In genomic region chr3:135964160-135964955, GRCh38 we compare ENCODE assay signal across 16 cellular contexts. TPM values are rescaled to one million over a fixed set of nuclear protein-coding genes. Genes with fewer than 3 reads are reported as not detected.
DNase-seq lines count a peak whose midpoint lies in the region; ATAC-seq and TF ChIP-seq lines count a peak whose summit lies in the region.
"Had no signal": no experiment of that assay in that cellular context is flagged by ENCODE, and none has a peak within 500 bp of the region (broad histone marks: within the 10 kb centered on the region; RNA-seq: fewer than 3 reads in every experiment).

No MANE protein-coding gene starts in this region.

- H3K18ac ChIP-seq in IMR-90 (ENCODE audit: low read depth, low read length) = no peak overlapping the region

- 0 out of 2 replicates have a peak, but pooled peaks cover 3% of the 10 kb centered on the region for H4K20me1 ChIP-seq in IMR-90 (ENCODE audit: insufficient read depth, low read length)
- no peaks in the 10 kb centered on the region for H4K20me1 ChIP-seq in hepatocyte (ENCODE audit: insufficient read depth, poor library complexity, severe bottlenecking)
- no peaks in the 10 kb centered on the region for H4K20me1 ChIP-seq in MM.1S (ENCODE audit: insufficient read depth, low read length)

- no peak overlapping the region for H3K4me2 ChIP-seq in IMR-90 (ENCODE audit: low read depth, low read length)
- peak overlapping the region; percentile 85 for H3K4me2 ChIP-seq in hepatocyte
- H3K4me2 ChIP-seq in MM.1S (ENCODE audit: low read depth, low read length) = no peak overlapping the region

- H3K27me3 Mint-ChIP-seq in activated CD4-positive, alpha-beta memory T cell treated with anti-CD3 and anti-CD28 coated beads, Interleukin-2, amount 10 ng/mL, durations not matched to agents 7 days and 5 days = peaks cover 31% of the 10 kb centered on the region
- peaks cover 27% of the 10 kb centered on the region for H3K27me3 Mint-ChIP-seq in activated CD4-positive, alpha-beta memory T cell treated with anti-CD3 and anti-CD28 coated beads for 36 hours

- CTCF ChIA-PET in activated CD4-positive, alpha-beta memory T cell treated with anti-CD3 and anti-CD28 coated beads, Interleukin-2, amount 10 ng/mL, durations not matched to agents 7 days and 5 days (lab: Charles Lee) = no interaction called here
- CTCF ChIA-PET in activated CD4-positive, alpha-beta memory T cell treated with anti-CD3 and anti-CD28 coated beads for 36 hours (lab: Charles Lee) = no interaction called here
- CTCF ChIA-PET in IMR-90 (lab: Yijun Ruan, JAX) = interaction anchor here (0.7 kb wide), 1 partner anchor 106 kb away, joined by 4 read pairs; no protein-coding TSS in a partner anchor

- H4K5ac ChIP-seq in IMR-90 (ENCODE audit: low read depth, low read length) = no peak overlapping the region

- peaks cover 21% of the 10 kb centered on the region for H3K79me2 ChIP-seq in hepatocyte
- H3K79me2 ChIP-seq in MM.1S (ENCODE audit: low read length) = no peaks in the 10 kb centered on the region

- H3K4me3 ChIP-seq in IMR-90 (ENCODE audit: insufficient read depth, low read depth, low read length) (no peak overlapping the region), hepatocyte (no peak overlapping the region), retinal pigment epithelial cell (ENCODE audit: low read length) (peak overlapping the region; percentile 59), MM.1S (ENCODE audit: low read length) (no peak overlapping the region)

- H4K8ac ChIP-seq in IMR-90 (ENCODE audit: low read depth in 2 of 2, low read length in 2 of 2) = no peak overlapping the region

- H3K79me1 ChIP-seq in IMR-90 (ENCODE audit: low read depth in 1 of 2, low read length in 2 of 2) = peaks cover 14 to 15% of the 10 kb centered on the region in 2 experiments; a peak in 3 of 4 replicates

- POLR2A ChIA-PET in activated CD4-positive, alpha-beta memory T cell treated with anti-CD3 and anti-CD28 coated beads, Interleukin-2, amount 10 ng/mL, durations not matched to agents 7 days and 5 days (lab: Charles Lee) = no interaction called here
- POLR2A ChIA-PET in activated CD4-positive, alpha-beta memory T cell treated with anti-CD3 and anti-CD28 coated beads for 36 hours (lab: Charles Lee) = no interaction called here
- POLR2A ChIA-PET in IMR-90 (lab: Charles Lee; ENCODE audit: unreplicated experiment) = no interaction called here

- no peak overlapping the region for H3K4ac ChIP-seq in IMR-90 (ENCODE audit: low read depth, low read length)

- H3K9me1 ChIP-seq in IMR-90 (ENCODE audit: insufficient read depth, low read length) = no peaks in the 10 kb centered on the region; the same call in 1 of the 2 replicates

- H3K27me3 ChIP-seq in IMR-90 (ENCODE audit: control insufficient read depth, insufficient read depth, low read length) = no peaks in the 10 kb centered on the region
- no peaks in the 10 kb centered on the region for H3K27me3 ChIP-seq in hepatocyte
- no peaks in the 10 kb centered on the region for H3K27me3 ChIP-seq in MM.1S (replicated peaks; ENCODE audit: insufficient read depth, low read length)
- H3K27me3 ChIP-seq: right atrium auricular region, uterus had no signal

- H3K9me3 ChIP-seq in IMR-90 (ENCODE audit: control insufficient read depth, insufficient read depth, low read length) (0 out of 2 replicates have a peak, but pooled peaks cover under 1% of the 10 kb centered on the region), hepatocyte (ENCODE audit: low read depth) (no peaks in the 10 kb centered on the region), MM.1S (replicated peaks; ENCODE audit: insufficient read depth, low read length) (no peaks in the 10 kb centered on the region)

- H3K4me3 Mint-ChIP-seq in activated CD4-positive, alpha-beta memory T cell treated with anti-CD3 and anti-CD28 coated beads, Interleukin-2, amount 10 ng/mL, durations not matched to agents 7 days and 5 days = peak overlapping the region; percentile 48
- no peak overlapping the region for H3K4me3 Mint-ChIP-seq in activated CD4-positive, alpha-beta memory T cell treated with anti-CD3 and anti-CD28 coated beads for 36 hours

- ATAC-seq in IMR-90 (ENCODE audit: low read depth) (no peak), HG03280 (IDR thresholded peaks at IDR 0.05; ENCODE audit: unreplicated experiment) (no peak)

- no peak overlapping the region for H3K9ac ChIP-seq in IMR-90 (ENCODE audit: low read depth, low read length)
- H3K9ac ChIP-seq in MM.1S (ENCODE audit: low read length) = no peak overlapping the region
- H3K9ac ChIP-seq: SK-N-SH had no signal

- H3K4me1 ChIP-seq in IMR-90 (ENCODE audit: control insufficient read depth, insufficient read depth, low read length) (peaks cover 6% of the 10 kb centered on the region), hepatocyte (ENCODE audit: insufficient read depth) (peaks cover 27% of the 10 kb centered on the region), MM.1S (ENCODE audit: low read length) (no peaks in the 10 kb centered on the region; the same call in 1 of the 2 replicates)
- H3K4me1 ChIP-seq: uterus had no signal

- H2BK5ac ChIP-seq in IMR-90 (ENCODE audit: low read depth, low read length, poor library complexity, severe bottlenecking) = no peak overlapping the region

- DNase-seq in activated CD4-positive, alpha-beta memory T cell treated with anti-CD3 and anti-CD28 coated beads, Interleukin-2, amount 10 ng/mL, durations not matched to agents 7 days and 5 days = no peak
- no peak for DNase-seq in activated CD4-positive, alpha-beta memory T cell treated with anti-CD3 and anti-CD28 coated beads for 36 hours
- DNase-seq in IMR-90 (no peak), hepatocyte (ENCODE audit: low spot score) (peak; percentile 25), retinal pigment epithelial cell (ENCODE audit: low read depth) (no peak), MM.1S (no peak), inferior parietal cortex (ENCODE audit: extremely low spot score) (no peak)
- DNase-seq: activated CD4-positive, alpha-beta T cell treated with anti-CD3 and anti-CD28 coated beads for 1 hour; DMS53; effector memory CD4-positive, alpha-beta T cell; HCEC 1CT; mesenchymal stem cell; SK-N-SH; uterus had no signal

- H2BK120ac ChIP-seq in IMR-90 (ENCODE audit: low read depth, low read length) = no peak overlapping the region

- no peak overlapping the region for H3K14ac ChIP-seq in IMR-90 (replicated peaks; ENCODE audit: low read depth, low read length)

- BruUV-seq in IMR-90 (replicated peaks; lab: Mats Ljungman, UMichigan) = no TSS peak

- no peaks in the 10 kb centered on the region for H3K36me3 Mint-ChIP-seq in activated CD4-positive, alpha-beta memory T cell treated with anti-CD3 and anti-CD28 coated beads, Interleukin-2, amount 10 ng/mL, durations not matched to agents 7 days and 5 days (ENCODE audit: low read depth)
- H3K36me3 Mint-ChIP-seq in activated CD4-positive, alpha-beta memory T cell treated with anti-CD3 and anti-CD28 coated beads for 36 hours = no peaks in the 10 kb centered on the region

- no CpG with 5 or more reads among the region's 1 CpG for WGBS in IMR-90 (ENCODE audit: extremely low coverage in 2 of 2, insufficient read length in 1 of 2), 2 experiments
- WGBS in hepatocyte (ENCODE audit: low lambda C conversion rate, missing lambda C conversion rate) = 92% methylated on average over 1 of the region's 1 CpG

- no peak overlapping the region for H2AK5ac ChIP-seq in IMR-90 (ENCODE audit: low read depth, low read length)

- peaks cover 12% of the 10 kb centered on the region for H3K4me1 Mint-ChIP-seq in activated CD4-positive, alpha-beta memory T cell treated with anti-CD3 and anti-CD28 coated beads, Interleukin-2, amount 10 ng/mL, durations not matched to agents 7 days and 5 days
- H3K4me1 Mint-ChIP-seq in activated CD4-positive, alpha-beta memory T cell treated with anti-CD3 and anti-CD28 coated beads for 36 hours (ENCODE audit: low read depth) = peaks cover 10% of the 10 kb centered on the region

- H3F3A ChIP-seq in MM.1S (ENCODE audit: insufficient read depth, low read length) = no peaks in the 10 kb centered on the region; the same call in 1 of the 2 replicates

- no peak overlapping the region for H2AK9ac ChIP-seq in IMR-90 (replicated peaks; ENCODE audit: low read depth, low read length, poor library complexity)

- dilution Hi-C loops in IMR-90 (cut with HindIII; ENCODE audit: low sequenced_read_pairs, unreplicated experiment) = no loop called here

- no peak overlapping the region for H3K27ac Mint-ChIP-seq in activated CD4-positive, alpha-beta memory T cell treated with anti-CD3 and anti-CD28 coated beads, Interleukin-2, amount 10 ng/mL, durations not matched to agents 7 days and 5 days
- no peak overlapping the region for H3K27ac Mint-ChIP-seq in activated CD4-positive, alpha-beta memory T cell treated with anti-CD3 and anti-CD28 coated beads for 36 hours

- TF ChIP-seq POLR2A in IMR-90 (IDR thresholded peaks at IDR 0.05; ENCODE audit: low read depth, low read length) = no peak

- H3K9me2 ChIP-seq in hepatocyte (replicated peaks; ENCODE audit: insufficient read depth) (no peaks in the 10 kb centered on the region), MM.1S (replicated peaks; ENCODE audit: insufficient read depth, low read length) (no peaks in the 10 kb centered on the region)
- H3K9me2 ChIP-seq: SK-N-SH had no signal

- H3K27ac ChIP-seq in IMR-90 (ENCODE audit: insufficient read depth, low read length) = no peak overlapping the region
- peak overlapping the region; percentile 65 for H3K27ac ChIP-seq in hepatocyte
- no peak overlapping the region for H3K27ac ChIP-seq in MM.1S (ENCODE audit: low read length)

- no peak overlapping the region for H3K23ac ChIP-seq in IMR-90 (ENCODE audit: low read depth, low read length)

- intact Hi-C loops in activated CD4-positive, alpha-beta memory T cell treated with anti-CD3 and anti-CD28 coated beads for 36 hours (cut with micrococcal nuclease) = no loop called here
- intact Hi-C loops in IMR-90 (cut with micrococcal nuclease) = no loop called here

- no peak for TF ChIP-seq RAD21 in IMR-90 (IDR thresholded peaks at IDR 0.05; ENCODE audit: low read length)

- H3K56ac ChIP-seq in IMR-90 (ENCODE audit: extremely low read depth, insufficient read depth, low read length) = no peak overlapping the region

- H2BK20ac ChIP-seq in IMR-90 (ENCODE audit: low read depth, low read length) = no peak overlapping the region

- in situ Hi-C loops in IMR-90 (cut with MboI; ENCODE audit: low sequenced_read_pairs) = no loop called here

- H3K9me3 Mint-ChIP-seq in activated CD4-positive, alpha-beta memory T cell treated with anti-CD3 and anti-CD28 coated beads, Interleukin-2, amount 10 ng/mL, durations not matched to agents 7 days and 5 days = no peaks in the 10 kb centered on the region
- H3K9me3 Mint-ChIP-seq in activated CD4-positive, alpha-beta memory T cell treated with anti-CD3 and anti-CD28 coated beads for 36 hours = peaks cover 24% of the 10 kb centered on the region

- TF ChIP-seq CTCF in IMR-90 (conservative IDR thresholded peaks at IDR 0.05; ENCODE audit: low read depth, low read length) (no peak), hepatocyte (IDR thresholded peaks at IDR 0.05; ENCODE audit: poor library complexity) (no peak), retinal pigment epithelial cell (conservative IDR thresholded peaks at IDR 0.05; ENCODE audit: low read depth, low read length) (no peak), MM.1S (IDR thresholded peaks at IDR 0.05; ENCODE audit: low read length) (no peak)

- peak overlapping the region; percentile 14 for H2AFZ ChIP-seq in IMR-90 (replicated peaks; ENCODE audit: low read length, poor library complexity)
- peak overlapping the region; percentile 84 for H2AFZ ChIP-seq in hepatocyte
- no peak overlapping the region for H2AFZ ChIP-seq in MM.1S (ENCODE audit: low read length)

- H3K36me3 ChIP-seq in IMR-90 (ENCODE audit: control insufficient read depth, insufficient read depth, low read length) (no peaks in the 10 kb centered on the region), hepatocyte (replicated peaks; ENCODE audit: insufficient read depth, low read depth) (no peaks in the 10 kb centered on the region), MM.1S (replicated peaks; ENCODE audit: insufficient read depth, low read length) (no peaks in the 10 kb centered on the region)
- H3K36me3 ChIP-seq: right atrium auricular region, uterus had no signal

- H4K91ac ChIP-seq in IMR-90 (ENCODE audit: insufficient read depth, low read depth, low read length) = no peak overlapping the region

- no peak overlapping the region for H2BK15ac ChIP-seq in IMR-90 (ENCODE audit: low read depth, low read length)

RNA-seq across cellular contexts. Expression of gene PPP2R3A, which starts 1.2 kb away (rescaled TPM):
- under 1 TPM in 1 of 2 experiments, not detected in 1; 0.03 TPM for total RNA-seq in activated CD4-positive, alpha-beta memory T cell treated with anti-CD3 and anti-CD28 coated beads, Interleukin-2, amount 10 ng/mL, durations not matched to agents 7 days and 5 days
- under 1 TPM; 0.17 to 0.33 TPM for total RNA-seq in activated CD4-positive, alpha-beta memory T cell treated with anti-CD3 and anti-CD28 coated beads for 36 hours
- total RNA-seq in IMR-90 (2012; rRNA removed) (37.3 and 46.7 TPM in 2 replicates), hepatocyte (20.2 and 22.0 TPM in 2 replicates)
- polyA plus RNA-seq in IMR-90 (2012; rRNA removed) (10.2 and 11.3 TPM in 2 replicates), hepatocyte (6.7 and 7.9 TPM in 2 replicates)
- 2.6 and 5.4 TPM in 2 replicates for polyA plus RNA-seq in IMR-90 (2012; cell fraction: cytosol; rRNA removed)
- 0.97 and 6.1 TPM in 2 replicates for polyA plus RNA-seq in IMR-90 (2012; cell fraction: nucleus; rRNA removed; ENCODE audit: low replicate concordance)

Comparison
In these comparisons a context has a peak if more than half of its experiments do, and no peak if none do; other contexts are left out.
1. RNA of gene PPP2R3A, which starts 1.2 kb away (total RNA-seq): 37.3 to 46.7 TPM in IMR-90 and 20.2 to 22.0 TPM in hepatocyte; 0.17 to 0.33 TPM in activated CD4-positive, alpha-beta memory T cell treated with anti-CD3 and anti-CD28 coated beads for 36 hours and 0.03 TPM in activated CD4-positive, alpha-beta memory T cell treated with anti-CD3 and anti-CD28 coated beads, Interleukin-2, amount 10 ng/mL, durations not matched to agents 7 days and 5 days; every median in the first group is over 10 times any median in the second.